17 cellular contexts compared by ENCODE assay signal in the genomic region with DNA sequence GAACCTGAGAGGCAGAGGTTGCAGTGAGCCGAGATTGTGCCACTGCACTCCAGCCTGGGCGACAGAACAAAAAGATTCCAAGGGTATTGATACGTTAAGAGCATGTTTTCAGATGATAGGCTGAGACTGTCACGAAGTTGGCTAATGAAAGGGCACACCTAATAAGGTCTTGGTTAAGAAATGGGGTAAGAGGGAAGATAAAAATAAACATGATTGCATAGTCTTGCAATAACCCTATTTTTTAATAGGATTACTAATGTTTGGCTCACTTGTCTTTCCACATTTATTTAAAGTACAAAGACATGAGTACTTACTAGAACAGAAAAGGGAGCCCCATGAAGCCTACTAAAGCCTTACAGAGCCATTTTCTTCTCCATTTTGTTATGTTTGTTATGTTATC.
"Had no signal": no experiment of that assay in that cellular context is flagged by ENCODE, and none has a peak within 500 bp of the region (broad histone marks: within the 10 kb centered on the region; RNA-seq: fewer than 3 reads in every experiment).

No MANE protein-coding gene starts in this region.

- DNase-seq: activated CD4-positive, alpha-beta T cell treated with anti-CD3 and anti-CD28 coated beads, Interleukin-2, amount 10 ng/mL, durations not matched to agents 24 days and 14 days; activated CD4-positive, CD25-positive, alpha-beta regulatory T cell; activated CD8-positive, alpha-beta memory T cell treated with anti-CD3 and anti-CD28 coated beads, Interleukin-2, amount 50 U/mL, for 4 hours; activated CD8-positive, alpha-beta T cell treated with anti-CD3 and anti-CD28 coated beads, Interleukin-2, amount 10 ng/mL, durations not matched to agents 7 days and 5 days; activated effector memory CD4-positive, alpha-beta T cell treated with anti-CD3 and anti-CD28 coated beads, Interleukin-2, amount 50 U/mL, for 16 hours; activated naive CD4-positive, alpha-beta T cell treated with anti-CD3 and anti-CD28 coated beads, Interleukin-2, amount 50 U/mL, for 16 hours; activated T-cell treated with anti-CD3 and anti-CD28 coated beads, Interleukin-2, amount 50 U/mL, for 48 hours; effector memory CD8-positive, alpha-beta T cell; hippocampal formation; islet precursor cell; occipital lobe; posterior cingulate gyrus; retina; stimulated activated naive CD4-positive, alpha-beta T cell; T-helper 1 cell; T-helper 9 cell had no signal

- H3K4me3 Mint-ChIP-seq: activated CD4-positive, alpha-beta T cell treated with anti-CD3 and anti-CD28 coated beads, Interleukin-2, amount 10 ng/mL, durations not matched to agents 24 days and 14 days; activated CD8-positive, alpha-beta T cell treated with anti-CD3 and anti-CD28 coated beads, Interleukin-2, amount 10 ng/mL, durations not matched to agents 7 days and 5 days; effector memory CD8-positive, alpha-beta T cell had no signal

- H3K4me3 ChIP-seq: thyroid gland had no signal

- H3K27me3 Mint-ChIP-seq: effector memory CD8-positive, alpha-beta T cell had no signal

- H3K9me3 ChIP-seq: thyroid gland had no signal

- H3K27me3 ChIP-seq: thyroid gland had no signal

- ATAC-seq: activated CD8-positive, alpha-beta T cell treated with anti-CD3 and anti-CD28 coated beads, Interleukin-2, amount 10 ng/mL, durations not matched to agents 7 days and 5 days; effector memory CD8-positive, alpha-beta T cell had no signal

- H3K27ac Mint-ChIP-seq: activated CD4-positive, alpha-beta T cell treated with anti-CD3 and anti-CD28 coated beads, Interleukin-2, amount 10 ng/mL, durations not matched to agents 24 days and 14 days; activated CD8-positive, alpha-beta T cell treated with anti-CD3 and anti-CD28 coated beads, Interleukin-2, amount 10 ng/mL, durations not matched to agents 7 days and 5 days; effector memory CD8-positive, alpha-beta T cell had no signal

- H3K36me3 ChIP-seq: thyroid gland had no signal

- H3K9me3 Mint-ChIP-seq: activated CD4-positive, alpha-beta T cell treated with anti-CD3 and anti-CD28 coated beads, Interleukin-2, amount 10 ng/mL, durations not matched to agents 24 days and 14 days; effector memory CD8-positive, alpha-beta T cell had no signal
